Comparison of ENCODE assay signal across 20 cellular contexts in the genomic region with DNA sequence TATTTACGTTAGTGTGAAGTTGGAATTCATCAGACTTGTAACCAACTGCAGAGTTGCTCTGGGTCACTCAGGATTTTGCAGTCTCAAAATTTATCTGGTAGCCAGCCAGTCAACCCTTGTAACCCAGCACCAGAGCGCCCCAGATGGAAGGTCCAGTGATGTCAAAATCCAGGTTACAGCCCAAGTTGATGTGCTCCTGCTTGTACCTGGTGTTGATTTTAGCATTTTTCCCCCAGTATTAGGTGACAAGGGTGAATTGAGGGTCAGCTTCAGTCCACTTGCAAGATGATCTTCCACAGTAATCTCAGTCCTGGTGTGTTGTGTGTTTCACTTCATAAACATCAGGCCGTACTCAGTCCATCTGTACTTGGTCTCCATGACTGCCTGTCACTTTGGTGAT. TPM values are rescaled to one million over a fixed set of nuclear protein-coding genes. Genes with fewer than 3 reads are reported as not detected.
A peak's percentile ranks its signal among the peaks of the same experiment; 100 is the strongest.
DNase-seq lines count a peak whose midpoint lies in the region; ATAC-seq, FAIRE-seq and TF ChIP-seq lines count a peak whose summit lies in the region.
"Had no signal": no experiment of that assay in that cellular context is flagged by ENCODE, and none has a peak within 500 bp of the region (broad histone marks: within the 10 kb centered on the region; RNA-seq: fewer than 3 reads in every experiment).

No MANE protein-coding gene starts in this region.

- H3K4me1 Mint-ChIP-seq in CD4-positive, CD25-positive, alpha-beta regulatory T cell: peaks cover 0 to 22% (median 11%) of the 10 kb centered on the region in 4 donors
- peaks cover 8% of the 10 kb centered on the region for H3K4me1 Mint-ChIP-seq in activated CD8-positive, alpha-beta T cell treated with anti-CD3 and anti-CD28 coated beads for 36 hours (ENCODE audit: low read depth)
- H3K4me1 Mint-ChIP-seq in activated CD4-positive, alpha-beta T cell treated with anti-CD3 and anti-CD28 coated beads, Interleukin-2, amount 10 ng/mL, durations not matched to agents 24 days and 14 days: peaks cover 2% of the 10 kb centered on the region

- no TSS peak for BruUV-seq in PC-3 (replicated peaks; lab: Mats Ljungman, UMichigan)

- intact Hi-C loops in PC-3 (cut with micrococcal nuclease) (loop anchor here (2.0 kb wide), 1 partner anchor 14 kb away; no protein-coding TSS in a partner anchor), left colon (cut with DNase I, micrococcal nuclease) (no loop called here)
- intact Hi-C loops in activated CD8-positive, alpha-beta T cell treated with anti-CD3 and anti-CD28 coated beads for 36 hours (cut with micrococcal nuclease): no loop called here
- intact Hi-C loops in activated CD4-positive, alpha-beta T cell treated with anti-CD3 and anti-CD28 coated beads, Interleukin-2, amount 10 ng/mL, durations not matched to agents 24 days and 14 days (cut with micrococcal nuclease): loop anchor here (5.0 kb wide), 1 partner anchor 33 kb away; no protein-coding TSS in a partner anchor

- peaks cover 7% of the 10 kb centered on the region for H3K79me2 ChIP-seq in PC-3 (ENCODE audit: low read length)

- 82 to 90% (median 90%) methylated on average over 3 of the region's 3 CpGs for WGBS in small intestine, 3 donors

- CTCF ChIA-PET in PC-3 (lab: Charles Lee): no interaction called here
- CTCF ChIA-PET in activated CD8-positive, alpha-beta T cell treated with anti-CD3 and anti-CD28 coated beads for 36 hours (lab: Charles Lee): interaction anchor here (1.3 kb wide), 1 partner anchor 17 kb away, joined by 3 read pairs; no protein-coding TSS in a partner anchor

- TF ChIP-seq CTCF in PC-3 (conservative IDR thresholded peaks at IDR 0.05; ENCODE audit: low read depth, low read length): no peak
- TF ChIP-seq CTCF in activated CD8-positive, alpha-beta T cell treated with anti-CD3 and anti-CD28 coated beads for 36 hours (IDR thresholded peaks at IDR 0.05): no peak

- no peak overlapping the region for H3K4me3 ChIP-seq in CD4-positive, CD25-positive, alpha-beta regulatory T cell (ENCODE audit: low read depth, low read length)
- H3K4me3 ChIP-seq in PC-3 (ENCODE audit: low read length) (no peak overlapping the region), small intestine (ENCODE audit: low read depth in 1 of 2, low read length in 2 of 2) (no peak overlapping the region)

- no peak for FAIRE-seq in small intestine (lab: Jason Lieb, UNC)
- FAIRE-seq: GM12892, GM18507 had no signal

- H3K4me2 ChIP-seq in PC-3 (ENCODE audit: low read length): no peak overlapping the region
- H3K4me2 ChIP-seq: SK-N-SH had no signal

- no peak overlapping the region for H3K4me3 Mint-ChIP-seq in CD4-positive, CD25-positive, alpha-beta regulatory T cell
- H3K4me3 Mint-ChIP-seq in activated CD8-positive, alpha-beta T cell treated with anti-CD3 and anti-CD28 coated beads for 36 hours: no peak overlapping the region
- no peak overlapping the region for H3K4me3 Mint-ChIP-seq in activated CD4-positive, alpha-beta T cell treated with anti-CD3 and anti-CD28 coated beads, Interleukin-2, amount 10 ng/mL, durations not matched to agents 24 days and 14 days
- H3K4me3 Mint-ChIP-seq: CD8-positive, alpha-beta T cell had no signal

- H3K9ac ChIP-seq in PC-3 (ENCODE audit: low read length): no peak overlapping the region
- H3K9ac ChIP-seq: SK-N-SH had no signal

- H3K36me3 Mint-ChIP-seq in CD4-positive, CD25-positive, alpha-beta regulatory T cell: peaks cover 16% of the 10 kb centered on the region
- H3K36me3 Mint-ChIP-seq in activated CD8-positive, alpha-beta T cell treated with anti-CD3 and anti-CD28 coated beads for 36 hours (ENCODE audit: low read depth): peaks cover 28% of the 10 kb centered on the region
- H3K36me3 Mint-ChIP-seq in activated CD4-positive, alpha-beta T cell treated with anti-CD3 and anti-CD28 coated beads, Interleukin-2, amount 10 ng/mL, durations not matched to agents 24 days and 14 days (ENCODE audit: low read depth): peaks cover 16% of the 10 kb centered on the region

- H3K27ac Mint-ChIP-seq in CD4-positive, CD25-positive, alpha-beta regulatory T cell: peak overlapping the region in 2 of 3 donors; percentile 33 to 64
- H3K27ac Mint-ChIP-seq in activated CD8-positive, alpha-beta T cell treated with anti-CD3 and anti-CD28 coated beads for 36 hours: no peak overlapping the region
- H3K27ac Mint-ChIP-seq in activated CD4-positive, alpha-beta T cell treated with anti-CD3 and anti-CD28 coated beads, Interleukin-2, amount 10 ng/mL, durations not matched to agents 24 days and 14 days: no peak overlapping the region

- no peaks in the 10 kb centered on the region for H3K9me3 ChIP-seq in CD4-positive, CD25-positive, alpha-beta regulatory T cell (ENCODE audit: control insufficient read depth in 2 of 2, low read length in 2 of 2)
- H3K9me3 ChIP-seq in PC-3 (ENCODE audit: low read length) (no peaks in the 10 kb centered on the region), small intestine (ENCODE audit: control insufficient read depth, low read depth) (no peaks in the 10 kb centered on the region)
- H3K9me3 ChIP-seq: BE2C, SK-N-SH had no signal

- peaks cover 52% of the 10 kb centered on the region for H3K36me3 ChIP-seq in CD4-positive, CD25-positive, alpha-beta regulatory T cell (ENCODE audit: control insufficient read depth, insufficient read depth, low read length)
- H3K36me3 ChIP-seq in PC-3 (ENCODE audit: low read depth, low read length) (peaks cover 18% of the 10 kb centered on the region), small intestine (ENCODE audit: control insufficient read depth in 2 of 2, insufficient read depth in 2 of 2, low read length in 2 of 2) (no peaks in the 10 kb centered on the region)
- H3K36me3 ChIP-seq: BE2C had no signal

- ATAC-seq in CD4-positive, CD25-positive, alpha-beta regulatory T cell (ENCODE audit: low read depth in 2 of 2): no peak
- ATAC-seq in PC-3 (peak; percentile 43), left colon (peak; percentile 28)
- no peak for ATAC-seq in activated CD8-positive, alpha-beta T cell treated with anti-CD3 and anti-CD28 coated beads for 36 hours
- ATAC-seq: CD8-positive, alpha-beta T cell had no signal

- no peak overlapping the region for H3K27ac ChIP-seq in CD4-positive, CD25-positive, alpha-beta regulatory T cell (ENCODE audit: insufficient read depth, low read length, poor library complexity, severe bottlenecking)
- H3K27ac ChIP-seq in PC-3 (ENCODE audit: low read length) (no peak overlapping the region), small intestine (ENCODE audit: low read depth in 1 of 2, low read length in 1 of 2) (peak overlapping the region; percentile 29 to 47)

- no peaks in the 10 kb centered on the region for H3K9me2 ChIP-seq in PC-3 (replicated peaks; ENCODE audit: low read length)
- H3K9me2 ChIP-seq: SK-N-SH had no signal

- POLR2A ChIA-PET in PC-3 (lab: Charles Lee; ENCODE audit: unreplicated experiment): no interaction called here
- POLR2A ChIA-PET in activated CD8-positive, alpha-beta T cell treated with anti-CD3 and anti-CD28 coated beads for 36 hours (lab: Charles Lee): interaction anchor here (1.0 kb wide), 1 partner anchor 13 kb away, joined by 3 read pairs; no protein-coding TSS in a partner anchor

- no peaks in the 10 kb centered on the region for H3K27me3 ChIP-seq in CD4-positive, CD25-positive, alpha-beta regulatory T cell (ENCODE audit: control insufficient read depth, insufficient read depth, low read length)
- H3K27me3 ChIP-seq in PC-3 (ENCODE audit: low read length): no peaks in the 10 kb centered on the region
- no peaks in the 10 kb centered on the region for H3K27me3 ChIP-seq in small intestine (ENCODE audit: control insufficient read depth in 2 of 2, insufficient read depth in 2 of 2, low read length in 2 of 2)
- H3K27me3 ChIP-seq: BE2C had no signal

- no peaks in the 10 kb centered on the region for H3K9me3 Mint-ChIP-seq in CD4-positive, CD25-positive, alpha-beta regulatory T cell
- H3K9me3 Mint-ChIP-seq in activated CD8-positive, alpha-beta T cell treated with anti-CD3 and anti-CD28 coated beads for 36 hours: no peaks in the 10 kb centered on the region
- H3K9me3 Mint-ChIP-seq in activated CD4-positive, alpha-beta T cell treated with anti-CD3 and anti-CD28 coated beads, Interleukin-2, amount 10 ng/mL, durations not matched to agents 24 days and 14 days: no peaks in the 10 kb centered on the region
- H3K9me3 Mint-ChIP-seq: CD8-positive, alpha-beta T cell had no signal

- H2AFZ ChIP-seq in PC-3 (ENCODE audit: low read length): no peak overlapping the region

- no peaks in the 10 kb centered on the region for H3F3A ChIP-seq in PC-3 (ENCODE audit: low read length, unreplicated experiment)

- H3K4me1 ChIP-seq in CD4-positive, CD25-positive, alpha-beta regulatory T cell (ENCODE audit: control insufficient read depth, insufficient read depth, low read length, poor library complexity, severe bottlenecking): no peaks in the 10 kb centered on the region
- H3K4me1 ChIP-seq in PC-3 (ENCODE audit: insufficient read depth, low read length): no peaks in the 10 kb centered on the region
- H3K4me1 ChIP-seq in small intestine (ENCODE audit: control insufficient read depth in 2 of 2, insufficient read depth in 1 of 2, low read depth in 1 of 2, low read length in 1 of 2): peaks cover 0 to 10% of the 10 kb centered on the region in 2 donors
- H3K4me1 ChIP-seq: BE2C had no signal

- no peaks in the 10 kb centered on the region for H3K27me3 Mint-ChIP-seq in CD4-positive, CD25-positive, alpha-beta regulatory T cell
- no peaks in the 10 kb centered on the region for H3K27me3 Mint-ChIP-seq in activated CD8-positive, alpha-beta T cell treated with anti-CD3 and anti-CD28 coated beads for 36 hours
- H3K27me3 Mint-ChIP-seq in activated CD4-positive, alpha-beta T cell treated with anti-CD3 and anti-CD28 coated beads, Interleukin-2, amount 10 ng/mL, durations not matched to agents 24 days and 14 days: no peaks in the 10 kb centered on the region

- DNase-seq in CD4-positive, CD25-positive, alpha-beta regulatory T cell: no peak
- DNase-seq in PC-3 (no peak), left colon (no peak), small intestine (no peak), occipital lobe (lab: John Stamatoyannopoulos, UW) (no peak)
- no peak for DNase-seq in activated CD8-positive, alpha-beta T cell treated with anti-CD3 and anti-CD28 coated beads for 36 hours
- DNase-seq in activated CD4-positive, alpha-beta T cell treated with anti-CD3 and anti-CD28 coated beads, Interleukin-2, amount 10 ng/mL, durations not matched to agents 24 days and 14 days: no peak
- DNase-seq: BE2C; CD8-positive, alpha-beta T cell; GOT3; NCI-H1092 treated with DMSO at 0.1 percent for 48 hours; NCI-H1694; NCI-H2081 treated with DMSO at 0.1 percent for 48 hours; NK-92 treated with Interleukin-12 subunit alpha and Interleukin-12 subunit beta, amount 100 ng/mL, for 24 hours; RPMI8226; SHP77 treated with DMSO at 0.1 percent for 48 hours; SK-N-SH had no signal

- H4K20me1 ChIP-seq in PC-3 (ENCODE audit: low read length): no peaks in the 10 kb centered on the region

RNA-seq across cellular contexts. Expression of gene TIMM10B, which starts 7.5 kb away (rescaled TPM):
- 49.8 TPM for total RNA-seq in CD4-positive, CD25-positive, alpha-beta regulatory T cell
- polyA plus RNA-seq in CD4-positive, CD25-positive, alpha-beta regulatory T cell: 10 to 100 TPM; 24.5 to 47.9 (median 33.4) TPM
- total RNA-seq in PC-3 (2014; rRNA removed) (25.5 and 26.4 TPM in 2 replicates), left colon (10 to 100 TPM; 47.8 to 48.6 TPM), occipital lobe (26.7 TPM)
- polyA plus RNA-seq in small intestine: 10 to 100 TPM; 15.9 to 29.0 (median 18.9) TPM
- total RNA-seq in activated CD8-positive, alpha-beta T cell treated with anti-CD3 and anti-CD28 coated beads for 36 hours: 10 to 100 TPM; 40.6 to 43.0 TPM
- 41.3 and 47.4 TPM in 2 replicates for total RNA-seq in activated CD4-positive, alpha-beta T cell treated with anti-CD3 and anti-CD28 coated beads, Interleukin-2, amount 10 ng/mL, durations not matched to agents 24 days and 14 days

RNA-seq across cellular contexts. Expression of gene ARFIP2, which starts 7.7 kb away (rescaled TPM):
- total RNA-seq in CD4-positive, CD25-positive, alpha-beta regulatory T cell: 45.4 TPM
- 10 to 100 TPM; 33.0 to 38.3 (median 35.6) TPM for polyA plus RNA-seq in CD4-positive, CD25-positive, alpha-beta regulatory T cell
- 57.2 and 65.2 TPM in 2 replicates for total RNA-seq in PC-3 (2014; rRNA removed)
- total RNA-seq in left colon: 10 to 100 TPM; 70.2 to 85.6 TPM
- 10 to 100 TPM; 48.5 to 67.8 (median 60.4) TPM for polyA plus RNA-seq in small intestine
- total RNA-seq in activated CD8-positive, alpha-beta T cell treated with anti-CD3 and anti-CD28 coated beads for 36 hours: 10 to 100 TPM; 36.9 to 38.3 TPM
- total RNA-seq in activated CD4-positive, alpha-beta T cell treated with anti-CD3 and anti-CD28 coated beads, Interleukin-2, amount 10 ng/mL, durations not matched to agents 24 days and 14 days: 50.8 and 51.2 TPM in 2 replicates
- total RNA-seq in occipital lobe: 25.3 TPM

RNA-seq across cellular contexts. Expression of gene DNHD1, which starts 8.2 kb away (rescaled TPM):
- 32.7 TPM for total RNA-seq in CD4-positive, CD25-positive, alpha-beta regulatory T cell
- polyA plus RNA-seq in CD4-positive, CD25-positive, alpha-beta regulatory T cell: 1 to 10 TPM in 3 of 4 donors, under 1 TPM in 1; 0.65 to 1.6 (median 1.4) TPM
- total RNA-seq in PC-3 (2014; rRNA removed): 9.3 and 14.5 TPM in 2 replicates
- 10 to 100 TPM; 11.8 to 18.9 TPM for total RNA-seq in left colon
- 10 to 100 TPM in 1 of 3 donors, 1 to 10 TPM in 2; 4.0 to 10.5 (median 8.4) TPM for polyA plus RNA-seq in small intestine
- 10 to 100 TPM; 27.5 to 28.2 TPM for total RNA-seq in activated CD8-positive, alpha-beta T cell treated with anti-CD3 and anti-CD28 coated beads for 36 hours
- 21.5 and 22.8 TPM in 2 replicates for total RNA-seq in activated CD4-positive, alpha-beta T cell treated with anti-CD3 and anti-CD28 coated beads, Interleukin-2, amount 10 ng/mL, durations not matched to agents 24 days and 14 days
- total RNA-seq in occipital lobe: 3.4 TPM

RNA-seq across cellular contexts. Expression of gene TRIM3, which starts 15.1 kb away (rescaled TPM):
- 16.4 TPM for total RNA-seq in CD4-positive, CD25-positive, alpha-beta regulatory T cell
- 1 to 10 TPM in 3 of 4 donors, under 1 TPM in 1; 0.91 to 2.7 (median 1.9) TPM for polyA plus RNA-seq in CD4-positive, CD25-positive, alpha-beta regulatory T cell
- total RNA-seq in PC-3 (2014; rRNA removed): 20.3 and 24.7 TPM in 2 replicates
- total RNA-seq in left colon: 10 to 100 TPM; 37.6 to 49.3 TPM
- 10 to 100 TPM; 11.0 to 96.4 (median 49.7) TPM for polyA plus RNA-seq in small intestine
- 1 to 10 TPM; 4.4 to 5.5 TPM for total RNA-seq in activated CD8-positive, alpha-beta T cell treated with anti-CD3 and anti-CD28 coated beads for 36 hours
- total RNA-seq in activated CD4-positive, alpha-beta T cell treated with anti-CD3 and anti-CD28 coated beads, Interleukin-2, amount 10 ng/mL, durations not matched to agents 24 days and 14 days: 3.4 and 4.1 TPM in 2 replicates
- 65.4 TPM for total RNA-seq in occipital lobe

RNA-seq across cellular contexts. Expression of gene HPX, which starts 48.0 kb away (rescaled TPM):
- 1.5 TPM for total RNA-seq in CD4-positive, CD25-positive, alpha-beta regulatory T cell
- polyA plus RNA-seq in CD4-positive, CD25-positive, alpha-beta regulatory T cell: not detected
- total RNA-seq in PC-3 (2014; rRNA removed): 1.6 TPM in 1 of 2 replicates, not detected in the other
- 1 to 10 TPM; 2.4 to 2.5 TPM for total RNA-seq in left colon
- 1 to 10 TPM in 2 of 3 donors, under 1 TPM in 1; 0.85 to 5.7 (median 4.5) TPM for polyA plus RNA-seq in small intestine
- total RNA-seq in activated CD8-positive, alpha-beta T cell treated with anti-CD3 and anti-CD28 coated beads for 36 hours: not detected
- total RNA-seq in activated CD4-positive, alpha-beta T cell treated with anti-CD3 and anti-CD28 coated beads, Interleukin-2, amount 10 ng/mL, durations not matched to agents 24 days and 14 days: not detected in 2 replicates
- total RNA-seq in occipital lobe: 2.3 TPM
- total RNA-seq: NCI-H460 had no signal

Comparison
In these comparisons a context has a peak if more than half of its experiments do, and no peak if none do; other contexts are left out.
1. ATAC-seq: peak in PC-3 (single experiment) and left colon (single experiment); none in CD4-positive, CD25-positive, alpha-beta regulatory T cell (0 of 2) and activated CD8-positive, alpha-beta T cell treated with anti-CD3 and anti-CD28 coated beads for 36 hours (single experiment).
2. H3K27ac ChIP-seq: peak in small intestine (2 of 2); none in CD4-positive, CD25-positive, alpha-beta regulatory T cell (single experiment) and PC-3 (single experiment).
3. H3K27ac Mint-ChIP-seq: peak in CD4-positive, CD25-positive, alpha-beta regulatory T cell (2 of 3); none in activated CD8-positive, alpha-beta T cell treated with anti-CD3 and anti-CD28 coated beads for 36 hours (single experiment) and activated CD4-positive, alpha-beta T cell treated with anti-CD3 and anti-CD28 coated beads, Interleukin-2, amount 10 ng/mL, durations not matched to agents 24 days and 14 days (single experiment).
4. intact Hi-C loops: an anchor here in PC-3 (2.0 kb wide) and activated CD4-positive, alpha-beta T cell treated with anti-CD3 and anti-CD28 coated beads, Interleukin-2, amount 10 ng/mL, durations not matched to agents 24 days and 14 days (5.0 kb wide); none called in left colon and activated CD8-positive, alpha-beta T cell treated with anti-CD3 and anti-CD28 coated beads for 36 hours.